Comparison of ENCODE assay signal across 5 cellular contexts in genomic region chr3:141909986-141910385, GRCh38. TPM values are rescaled to one million over a fixed set of nuclear protein-coding genes. Genes with fewer than 3 reads are reported as not detected.
DNase-seq lines count a peak whose midpoint lies in the region; ATAC-seq, FAIRE-seq and TF ChIP-seq lines count a peak whose summit lies in the region.
"Not testable (repeated sequence)": the region's sequence is repeated elsewhere in the genome, so short reads cannot be mapped to it uniquely, and the experiment has no call there.

No MANE protein-coding gene starts in this region.

- WGBS in K562 (ENCODE audit: insufficient coverage, low coverage, missing lambda C conversion rate) = 95% methylated on average over 4 of the region's 4 CpGs

- not testable (repeated sequence) for H3K27me3 Mint-ChIP-seq in CD4-positive, alpha-beta memory T cell; WTC11 (ENCODE audit: low read depth); activated T-cell treated with anti-CD3 and anti-CD28 coated beads, Interleukin-2, amount 50 U/mL, for 24 hours; central memory CD8-positive, alpha-beta T cell

- not testable (repeated sequence) for H3K9me3 ChIP-seq in CD4-positive, alpha-beta memory T cell (ENCODE audit: control insufficient read depth in 1 of 2, low read length in 2 of 2); K562 (replicated peaks; ENCODE audit: control insufficient read depth, insufficient read depth, low read depth, low read length)

- H3K9me1 ChIP-seq in K562 (ENCODE audit: control insufficient read depth, insufficient read depth, low read length) = not testable (repeated sequence)

- not testable (repeated sequence) for FAIRE-seq in K562 (lab: Jason Lieb, UNC)

- peak overlapping the region in 4 of 7 donors; percentile 11 to 52 (median 26) for H3K27ac Mint-ChIP-seq in CD4-positive, alpha-beta memory T cell
- not testable (repeated sequence) for H3K27ac Mint-ChIP-seq in WTC11
- peak overlapping the region; percentile 18 for H3K27ac Mint-ChIP-seq in activated T-cell treated with anti-CD3 and anti-CD28 coated beads, Interleukin-2, amount 50 U/mL, for 24 hours
- H3K27ac Mint-ChIP-seq in central memory CD8-positive, alpha-beta T cell (ENCODE audit: low read depth) = peak overlapping the region; percentile 73

- CTCF ChIA-PET in CD4-positive, alpha-beta memory T cell (lab: Charles Lee; ENCODE audit: partially characterized antibody); WTC11 (lab: Charles Lee); K562 (lab: Yijun Ruan, JAX; ENCODE audit: low intra/inter-chr PET ratio): not testable (repeated sequence)

- H3K27ac ChIP-seq in CD4-positive, alpha-beta memory T cell (ENCODE audit: low read depth, low read length); K562 (ENCODE audit: extremely low read depth, low read depth, low read length): not testable (repeated sequence)

- H3K4me3 Mint-ChIP-seq in CD4-positive, alpha-beta memory T cell; WTC11; activated T-cell treated with anti-CD3 and anti-CD28 coated beads, Interleukin-2, amount 50 U/mL, for 24 hours; central memory CD8-positive, alpha-beta T cell: not testable (repeated sequence)

- not testable (repeated sequence) for H2AFZ ChIP-seq in K562 (ENCODE audit: low read depth, low read length)

- not testable (repeated sequence) for TF ChIP-seq POLR2A in K562 (conservative IDR thresholded peaks at IDR 0.05)

- not testable (repeated sequence) for TF ChIP-seq CTCF in WTC11 (IDR thresholded peaks at IDR 0.05); K562 (IDR thresholded peaks at IDR 0.05 in 2 of 3, conservative IDR thresholded peaks at IDR 0.05 in 1 of 3; ENCODE audit: insufficient read depth in 2 of 3, low read depth in 1 of 3, low read length in 3 of 3)

- not testable (repeated sequence) for BruUV-seq in K562 (replicated peaks; lab: Mats Ljungman, UMichigan)

- H3K4me3 ChIP-seq in CD4-positive, alpha-beta memory T cell (ENCODE audit: low read length in 2 of 2); K562: not testable (repeated sequence)

- not testable (repeated sequence) for H3K9ac ChIP-seq in K562 (ENCODE audit: insufficient read depth in 1 of 2, low read depth in 2 of 2, low read length in 2 of 2)

- intact Hi-C loops in CD4-positive, alpha-beta memory T cell (cut with micrococcal nuclease) = not testable (repeated sequence)
- intact Hi-C loops in K562 (cut with micrococcal nuclease) = loop anchor here (5.0 to 10.0 kb wide), 2 partner anchors 33 to 335 kb away; partner anchors contain the start of gene ATP1B3

- not testable (repeated sequence) for H3K4me1 ChIP-seq in CD4-positive, alpha-beta memory T cell (ENCODE audit: insufficient read depth, low read length); K562 (replicated peaks in 1 of 2; ENCODE audit: control insufficient read depth in 2 of 2, insufficient read depth in 2 of 2, low read length in 2 of 2)

- H3K4me1 Mint-ChIP-seq in CD4-positive, alpha-beta memory T cell; WTC11; activated T-cell treated with anti-CD3 and anti-CD28 coated beads, Interleukin-2, amount 50 U/mL, for 24 hours (ENCODE audit: low read depth): not testable (repeated sequence)
- peaks cover 11% of the 10 kb centered on the region for H3K4me1 Mint-ChIP-seq in central memory CD8-positive, alpha-beta T cell

- peaks cover 12% of the 10 kb centered on the region for H3K36me3 ChIP-seq in CD4-positive, alpha-beta memory T cell (ENCODE audit: insufficient read depth, low read length)
- H3K36me3 ChIP-seq in K562 (ENCODE audit: control insufficient read depth, insufficient read depth, low read length) = peaks cover 89% of the 10 kb centered on the region

- peaks cover 30 to 57% of the 10 kb centered on the region in 2 donors for H3K36me3 Mint-ChIP-seq in CD4-positive, alpha-beta memory T cell
- peaks cover 79% of the 10 kb centered on the region for H3K36me3 Mint-ChIP-seq in WTC11
- H3K36me3 Mint-ChIP-seq in activated T-cell treated with anti-CD3 and anti-CD28 coated beads, Interleukin-2, amount 50 U/mL, for 24 hours (ENCODE audit: low read depth) = peaks cover 94% of the 10 kb centered on the region
- H3K36me3 Mint-ChIP-seq in central memory CD8-positive, alpha-beta T cell (ENCODE audit: insufficient read depth) = peaks cover 40% of the 10 kb centered on the region

- H3K4me2 ChIP-seq in K562 (ENCODE audit: insufficient read depth, low read length) = not testable (repeated sequence)

- H4K20me1 ChIP-seq in K562 (replicated peaks; ENCODE audit: control insufficient read depth, insufficient read depth, low read length) = not testable (repeated sequence)

- POLR2A ChIA-PET in CD4-positive, alpha-beta memory T cell (lab: Charles Lee; ENCODE audit: partially characterized antibody); WTC11 (lab: Charles Lee); K562 (lab: Yijun Ruan, JAX): not testable (repeated sequence)

- H3K79me2 ChIP-seq in K562 (ENCODE audit: control insufficient read depth, insufficient read depth, low read length) = not testable (repeated sequence)

- not testable (repeated sequence) for H3K27me3 ChIP-seq in CD4-positive, alpha-beta memory T cell (ENCODE audit: insufficient read depth, low read length); K562 (ENCODE audit: control insufficient read depth in 2 of 2, insufficient read depth in 2 of 2, low read length in 2 of 2)

- in situ Hi-C loops in K562 (cut with MboI) = loop anchor here (10.0 kb wide), 1 partner anchor 325 kb away; no protein-coding TSS in a partner anchor

- ATAC-seq in WTC11; K562; central memory CD8-positive, alpha-beta T cell (replicated peaks; ENCODE audit: extremely low read depth, poor library complexity, severe bottlenecking): not testable (repeated sequence)

- not testable (repeated sequence) for DNase-seq in CD4-positive, alpha-beta memory T cell; WTC11 (ENCODE audit: low spot score); activated T-cell treated with anti-CD3 and anti-CD28 coated beads, Interleukin-2, amount 50 U/mL, for 24 hours; K562 (ENCODE audit: extremely low read depth in 1 of 4, low spot score in 3 of 4); central memory CD8-positive, alpha-beta T cell (ENCODE audit: low spot score in 2 of 2)

- not testable (repeated sequence) for TF ChIP-seq EP300 in K562 (IDR thresholded peaks at IDR 0.05; ENCODE audit: low read length)

- TF ChIP-seq RAD21 in K562 (CRISPR knock-in tag; conservative IDR thresholded peaks at IDR 0.05 in 1 of 2, IDR thresholded peaks at IDR 0.05 in 1 of 2) = not testable (repeated sequence)

- H3K9me3 Mint-ChIP-seq in CD4-positive, alpha-beta memory T cell; WTC11; activated T-cell treated with anti-CD3 and anti-CD28 coated beads, Interleukin-2, amount 50 U/mL, for 24 hours; central memory CD8-positive, alpha-beta T cell: not testable (repeated sequence)

TF ChIP-seq in WTC11, 78 proteins besides CTCF, POLR2A, EP300 and RAD21:
- TF ChIP-seq ZNF121 (CRISPR knock-in tag; IDR thresholded peaks at IDR 0.05) = peak; percentile 52; the same call in 1 of the 2 replicates

TF ChIP-seq in K562, 482 proteins besides CTCF, POLR2A, EP300 and RAD21:
- TF ChIP-seq ZNF121 (CRISPR knock-in tag; conservative IDR thresholded peaks at IDR 0.05) = peak; percentile 89

RNA-seq across cellular contexts. Expression of gene ATP1B3, which starts 33.5 kb away (rescaled TPM):
- total RNA-seq in CD4-positive, alpha-beta memory T cell = 10 to 100 TPM; 28.3 to 31.3 TPM
- polyA plus RNA-seq in CD4-positive, alpha-beta memory T cell = 100 to 1,000 TPM; 114 to 132 TPM
- total RNA-seq in WTC11 (2021) (189 to 239 TPM (median 212 TPM) in 3 replicates), K562 (2014; rRNA removed) (48.3 and 68.9 TPM in 2 replicates), K562 (2014; rRNA removed; fragmentation: Illumina TruSeq; extraction: Trizol) (181 and 192 TPM in 2 replicates), K562 (2015; rRNA removed; fragmentation: Illumina TruSeq; extraction: Trizol) (109 and 113 TPM in 2 replicates), K562 (2021) (201 and 202 TPM in 2 replicates)
- 155 and 386 TPM in 2 replicates for total RNA-seq in K562 (2011; cell fraction: chromatin; rRNA removed; ENCODE audit: low replicate concordance)
- 130 and 132 TPM in 2 replicates for total RNA-seq in K562 (2011; cell fraction: nucleolus; rRNA removed)
- 338 and 395 TPM in 2 replicates for total RNA-seq in K562 (2011; cell fraction: nucleoplasm; rRNA removed)
- polyA plus RNA-seq in K562 (2011; rRNA removed) (166 and 168 TPM in 2 replicates), K562 (2014; fragmentation: Illumina TruSeq; extraction: Trizol) (153 and 179 TPM in 2 replicates), K562 (2014; fragmentation: Nextera tagmentation; extraction: Ambion mirVana) (10 to 100 TPM; 81.6 to 95.3 TPM), K562 (2014; rRNA removed) (107 and 123 TPM in 2 replicates)
- 60.8 and 184 TPM in 2 replicates for polyA plus RNA-seq in K562 (2011; cell fraction: cytosol; rRNA removed)
- polyA plus RNA-seq in K562 (2011; cell fraction: nucleus; rRNA removed) = 54.2 and 111 TPM in 2 replicates
- 169 and 188 TPM in 2 replicates for polyA plus RNA-seq in K562 (2012)
- 226 and 248 TPM in 2 replicates for polyA minus RNA-seq in K562 (2011; rRNA and poly(A)+ RNA removed)
- 62.8 and 80.9 TPM in 2 replicates for polyA minus RNA-seq in K562 (2011; cell fraction: cytosol; rRNA and poly(A)+ RNA removed)
- 22.8 and 33.3 TPM in 2 replicates for polyA minus RNA-seq in K562 (2011; cell fraction: nucleus; rRNA and poly(A)+ RNA removed)
